ENCODE assay signal across 1 cellular context in genomic region chr12:54012631-54013398, GRCh38.
TF ChIP-seq lines count a peak whose summit lies in the region.

No MANE protein-coding gene starts in this region.

TF ChIP-seq in GM12878, 131 proteins besides CTCF, POLR2A, EP300 and RAD21:
- no peak for TF ChIP-seq BCLAF1 (IDR thresholded peaks at IDR 0.05)
- TF ChIP-seq CREM (IDR thresholded peaks at IDR 0.05; ENCODE audit: low read depth): no peak
- TF ChIP-seq BACH1 (IDR thresholded peaks at IDR 0.05; ENCODE audit: borderline replicate concordance): no peak
- no peak for TF ChIP-seq SRF (IDR thresholded peaks at IDR 0.05; ENCODE audit: low read depth in 2 of 2, low read length in 2 of 2)
- no peak for TF ChIP-seq IRF5 (IDR thresholded peaks at IDR 0.05; ENCODE audit: borderline replicate concordance)
- no peak for TF ChIP-seq BCL11A (IDR thresholded peaks at IDR 0.05; ENCODE audit: low read depth, low read length)
- TF ChIP-seq EZH2 (IDR thresholded peaks at IDR 0.05; ENCODE audit: borderline replicate concordance, control insufficient read depth, low read depth, low read length): no peak
- no peak for TF ChIP-seq HDAC6 (IDR thresholded peaks at IDR 0.05; ENCODE audit: unreplicated experiment)
- TF ChIP-seq RUNX3 (IDR thresholded peaks at IDR 0.05; ENCODE audit: low read length): no peak
- no peak for TF ChIP-seq PAX8 (IDR thresholded peaks at IDR 0.05)
- TF ChIP-seq CUX1 (IDR thresholded peaks at IDR 0.05; ENCODE audit: insufficient replicate concordance, low read depth, low read length): no peak
